In the genomic region with DNA sequence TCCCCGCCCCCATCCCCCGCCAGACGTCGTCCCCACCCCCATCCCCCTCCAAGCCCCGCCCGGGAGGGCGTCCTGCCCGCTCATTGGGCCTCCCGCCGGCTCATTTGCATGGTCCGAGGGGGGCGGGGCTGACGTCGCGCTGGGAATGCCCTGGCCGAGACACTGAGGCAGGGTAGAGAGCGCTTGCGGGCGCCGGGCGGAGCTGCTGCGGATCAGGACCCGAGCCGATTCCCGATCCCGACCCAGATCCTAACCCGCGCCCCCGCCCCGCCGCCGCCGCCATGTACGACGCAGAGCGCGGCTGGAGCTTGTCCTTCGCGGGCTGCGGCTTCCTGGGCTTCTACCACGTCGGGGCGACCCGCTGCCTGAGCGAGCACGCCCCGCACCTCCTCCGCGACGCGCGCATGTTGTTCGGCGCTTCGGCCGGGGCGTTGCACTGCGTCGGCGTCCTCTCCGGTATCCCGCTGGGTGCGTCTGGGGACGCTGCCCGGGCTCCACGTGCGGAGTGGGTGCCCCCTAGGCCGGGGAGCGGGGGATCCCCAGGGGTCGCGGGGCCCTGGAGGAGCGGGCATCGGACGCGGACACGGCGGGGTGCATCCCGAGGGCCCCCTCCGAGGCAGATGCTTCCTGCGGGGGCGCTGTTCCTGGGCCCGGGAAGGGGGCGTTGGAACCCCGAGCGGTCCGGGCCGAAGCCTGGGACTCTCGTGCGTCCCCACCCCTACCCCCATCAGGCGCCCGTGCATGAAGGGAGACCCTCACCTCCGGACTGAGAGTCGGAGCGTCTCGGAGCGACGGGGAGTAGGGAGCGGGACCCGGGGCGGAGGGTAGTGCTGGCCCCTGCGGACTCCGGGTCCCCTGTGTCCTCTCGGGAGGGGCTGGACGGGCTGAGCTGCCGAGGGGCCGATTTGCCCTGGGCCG, we compare ENCODE assay signal across 1 cellular context.
A peak's percentile ranks its signal among the peaks of the same experiment; 100 is the strongest.
TF ChIP-seq lines count a peak whose summit lies in the region.

Gene PNPLA3 (plus strand): TSS at position 175 of the 918 bp plus-strand sequence. CDS start 107 bp downstream, at position 282.

TF ChIP-seq in WTC11, 78 proteins besides CTCF, POLR2A, EP300 and RAD21 (continued from another document and continues in another):
- TF ChIP-seq MYBL2 (CRISPR knock-in tag; IDR thresholded peaks at IDR 0.05), result peak; percentile 77; the same call in 1 of the 2 replicates
- no peak for TF ChIP-seq ZMAT4 (CRISPR knock-in tag; IDR thresholded peaks at IDR 0.05)
- peak; percentile 59 for TF ChIP-seq ZNF423 (CRISPR knock-in tag; IDR thresholded peaks at IDR 0.05)
- TF ChIP-seq SOX15 (CRISPR knock-in tag; IDR thresholded peaks at IDR 0.05), result no peak
- TF ChIP-seq, protein P1, sequence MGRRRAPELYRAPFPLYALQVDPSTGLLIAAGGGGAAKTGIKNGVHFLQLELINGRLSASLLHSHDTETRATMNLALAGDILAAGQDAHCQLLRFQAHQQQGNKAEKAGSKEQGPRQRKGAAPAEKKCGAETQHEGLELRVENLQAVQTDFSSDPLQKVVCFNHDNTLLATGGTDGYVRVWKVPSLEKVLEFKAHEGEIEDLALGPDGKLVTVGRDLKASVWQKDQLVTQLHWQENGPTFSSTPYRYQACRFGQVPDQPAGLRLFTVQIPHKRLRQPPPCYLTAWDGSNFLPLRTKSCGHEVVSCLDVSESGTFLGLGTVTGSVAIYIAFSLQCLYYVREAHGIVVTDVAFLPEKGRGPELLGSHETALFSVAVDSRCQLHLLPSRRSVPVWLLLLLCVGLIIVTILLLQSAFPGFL (CRISPR knock-in tag; IDR thresholded peaks at IDR 0.05; ENCODE audit: borderline replicate concordance), result 0 out of 2 replicates have a peak, but pooled peaks have one; percentile 55
- TF ChIP-seq ZBTB21 (CRISPR knock-in tag; IDR thresholded peaks at IDR 0.05; ENCODE audit: borderline replicate concordance), result peak; percentile 87
- no peak for TF ChIP-seq ZNF396 (CRISPR knock-in tag; IDR thresholded peaks at IDR 0.05; ENCODE audit: borderline replicate concordance)
- TF ChIP-seq ELF4 (CRISPR knock-in tag; IDR thresholded peaks at IDR 0.05; ENCODE audit: low read depth), result no peak
- TF ChIP-seq, protein P2, sequence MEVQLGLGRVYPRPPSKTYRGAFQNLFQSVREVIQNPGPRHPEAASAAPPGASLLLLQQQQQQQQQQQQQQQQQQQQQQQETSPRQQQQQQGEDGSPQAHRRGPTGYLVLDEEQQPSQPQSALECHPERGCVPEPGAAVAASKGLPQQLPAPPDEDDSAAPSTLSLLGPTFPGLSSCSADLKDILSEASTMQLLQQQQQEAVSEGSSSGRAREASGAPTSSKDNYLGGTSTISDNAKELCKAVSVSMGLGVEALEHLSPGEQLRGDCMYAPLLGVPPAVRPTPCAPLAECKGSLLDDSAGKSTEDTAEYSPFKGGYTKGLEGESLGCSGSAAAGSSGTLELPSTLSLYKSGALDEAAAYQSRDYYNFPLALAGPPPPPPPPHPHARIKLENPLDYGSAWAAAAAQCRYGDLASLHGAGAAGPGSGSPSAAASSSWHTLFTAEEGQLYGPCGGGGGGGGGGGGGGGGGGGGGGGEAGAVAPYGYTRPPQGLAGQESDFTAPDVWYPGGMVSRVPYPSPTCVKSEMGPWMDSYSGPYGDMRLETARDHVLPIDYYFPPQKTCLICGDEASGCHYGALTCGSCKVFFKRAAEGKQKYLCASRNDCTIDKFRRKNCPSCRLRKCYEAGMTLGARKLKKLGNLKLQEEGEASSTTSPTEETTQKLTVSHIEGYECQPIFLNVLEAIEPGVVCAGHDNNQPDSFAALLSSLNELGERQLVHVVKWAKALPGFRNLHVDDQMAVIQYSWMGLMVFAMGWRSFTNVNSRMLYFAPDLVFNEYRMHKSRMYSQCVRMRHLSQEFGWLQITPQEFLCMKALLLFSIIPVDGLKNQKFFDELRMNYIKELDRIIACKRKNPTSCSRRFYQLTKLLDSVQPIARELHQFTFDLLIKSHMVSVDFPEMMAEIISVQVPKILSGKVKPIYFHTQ (CRISPR knock-in tag; IDR thresholded peaks at IDR 0.05), result no peak
- TF ChIP-seq, protein P3, sequence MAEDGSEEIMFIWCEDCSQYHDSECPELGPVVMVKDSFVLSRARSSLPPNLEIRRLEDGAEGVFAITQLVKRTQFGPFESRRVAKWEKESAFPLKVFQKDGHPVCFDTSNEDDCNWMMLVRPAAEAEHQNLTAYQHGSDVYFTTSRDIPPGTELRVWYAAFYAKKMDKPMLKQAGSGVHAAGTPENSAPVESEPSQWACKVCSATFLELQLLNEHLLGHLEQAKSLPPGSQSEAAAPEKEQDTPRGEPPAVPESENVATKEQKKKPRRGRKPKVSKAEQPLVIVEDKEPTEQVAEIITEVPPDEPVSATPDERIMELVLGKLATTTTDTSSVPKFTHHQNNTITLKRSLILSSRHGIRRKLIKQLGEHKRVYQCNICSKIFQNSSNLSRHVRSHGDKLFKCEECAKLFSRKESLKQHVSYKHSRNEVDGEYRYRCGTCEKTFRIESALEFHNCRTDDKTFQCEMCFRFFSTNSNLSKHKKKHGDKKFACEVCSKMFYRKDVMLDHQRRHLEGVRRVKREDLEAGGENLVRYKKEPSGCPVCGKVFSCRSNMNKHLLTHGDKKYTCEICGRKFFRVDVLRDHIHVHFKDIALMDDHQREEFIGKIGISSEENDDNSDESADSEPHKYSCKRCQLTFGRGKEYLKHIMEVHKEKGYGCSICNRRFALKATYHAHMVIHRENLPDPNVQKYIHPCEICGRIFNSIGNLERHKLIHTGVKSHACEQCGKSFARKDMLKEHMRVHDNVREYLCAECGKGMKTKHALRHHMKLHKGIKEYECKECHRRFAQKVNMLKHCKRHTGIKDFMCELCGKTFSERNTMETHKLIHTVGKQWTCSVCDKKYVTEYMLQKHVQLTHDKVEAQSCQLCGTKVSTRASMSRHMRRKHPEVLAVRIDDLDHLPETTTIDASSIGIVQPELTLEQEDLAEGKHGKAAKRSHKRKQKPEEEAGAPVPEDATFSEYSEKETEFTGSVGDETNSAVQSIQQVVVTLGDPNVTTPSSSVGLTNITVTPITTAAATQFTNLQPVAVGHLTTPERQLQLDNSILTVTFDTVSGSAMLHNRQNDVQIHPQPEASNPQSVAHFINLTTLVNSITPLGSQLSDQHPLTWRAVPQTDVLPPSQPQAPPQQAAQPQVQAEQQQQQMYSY (CRISPR knock-in tag; IDR thresholded peaks at IDR 0.05), result peak; percentile 40; the same call in 1 of the 2 replicates
- no peak for TF ChIP-seq EMX1 (CRISPR knock-in tag; IDR thresholded peaks at IDR 0.05)
- TF ChIP-seq CREB1 (CRISPR knock-in tag; IDR thresholded peaks at IDR 0.05), result peak; percentile 53; the same call in 1 of the 2 replicates
- no peak for TF ChIP-seq HMGA2 (CRISPR knock-in tag; IDR thresholded peaks at IDR 0.05)
- TF ChIP-seq RELA (CRISPR knock-in tag; IDR thresholded peaks at IDR 0.05; ENCODE audit: borderline replicate concordance), result peak; percentile 88; the same call in 1 of the 2 replicates
- TF ChIP-seq NFATC4 (CRISPR knock-in tag; IDR thresholded peaks at IDR 0.05), result no peak
- TF ChIP-seq FOXK1 (CRISPR knock-in tag; IDR thresholded peaks at IDR 0.05), result peak; percentile 91
- TF ChIP-seq ATF1 (CRISPR knock-in tag; IDR thresholded peaks at IDR 0.05), result no peak
- no peak for TF ChIP-seq AFF4 (CRISPR knock-in tag; IDR thresholded peaks at IDR 0.05; ENCODE audit: borderline replicate concordance)
- no peak for TF ChIP-seq SMAD4 (CRISPR knock-in tag; IDR thresholded peaks at IDR 0.05)
- TF ChIP-seq MLX (CRISPR knock-in tag; IDR thresholded peaks at IDR 0.05), result no peak
- TF ChIP-seq FOXP4 (CRISPR knock-in tag; IDR thresholded peaks at IDR 0.05), result peak; percentile 65; the same call in 1 of the 2 replicates
- TF ChIP-seq ZNF263 (CRISPR knock-in tag; IDR thresholded peaks at IDR 0.05; ENCODE audit: low read depth), result no peak
- TF ChIP-seq ERG (CRISPR knock-in tag; IDR thresholded peaks at IDR 0.05), result no peak
- TF ChIP-seq IRF2 (CRISPR knock-in tag; IDR thresholded peaks at IDR 0.05; ENCODE audit: borderline replicate concordance, low read depth), result no peak
- 0 out of 2 replicates have a peak, but pooled peaks have one; percentile 18 for TF ChIP-seq ZNF416 (CRISPR knock-in tag; IDR thresholded peaks at IDR 0.05)
- TF ChIP-seq SP1 (CRISPR knock-in tag; conservative IDR thresholded peaks at IDR 0.05), result peak; percentile 63
- TF ChIP-seq HMGXB4 (CRISPR knock-in tag; IDR thresholded peaks at IDR 0.05), result peak; percentile 71; the same call in 1 of the 2 replicates
- no peak for TF ChIP-seq PRRX2 (CRISPR knock-in tag; IDR thresholded peaks at IDR 0.05)
- peak; percentile 73 for TF ChIP-seq ESRRA (CRISPR knock-in tag; IDR thresholded peaks at IDR 0.05; ENCODE audit: borderline replicate concordance)
- TF ChIP-seq, protein P4, sequence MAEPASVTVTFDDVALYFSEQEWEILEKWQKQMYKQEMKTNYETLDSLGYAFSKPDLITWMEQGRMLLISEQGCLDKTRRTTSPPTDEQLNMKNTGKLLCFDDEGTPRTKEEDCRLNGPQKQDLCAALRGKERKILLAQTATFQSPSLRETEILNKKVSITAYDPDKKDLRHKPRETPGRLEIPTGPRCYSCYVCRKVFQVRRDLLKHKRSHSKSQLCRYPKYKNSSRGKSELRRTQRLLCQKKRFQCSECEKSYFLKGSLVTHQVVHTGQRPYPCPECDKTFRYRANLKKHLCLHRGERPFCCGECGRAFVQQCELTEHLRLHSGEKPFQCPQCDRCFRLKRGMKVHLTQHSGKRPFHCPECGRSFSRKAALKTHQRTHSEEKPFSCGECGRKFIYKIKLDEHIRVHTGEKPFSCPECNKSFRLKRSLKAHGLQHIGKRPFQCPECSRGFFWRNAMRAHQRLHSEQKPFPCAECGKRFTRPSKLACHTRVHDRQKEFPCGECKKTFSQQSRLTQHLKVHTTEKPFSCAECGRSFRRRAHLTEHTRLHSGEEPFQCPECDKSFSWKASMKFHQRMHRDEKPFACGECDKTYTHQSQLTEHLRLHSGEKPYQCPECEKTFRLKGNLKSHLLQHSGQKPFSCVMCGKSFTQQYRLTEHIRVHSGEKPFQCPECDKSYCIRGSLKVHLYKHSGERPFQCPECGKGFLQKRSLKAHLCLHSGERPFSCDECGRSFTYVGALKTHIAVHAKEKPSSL (CRISPR knock-in tag; conservative IDR thresholded peaks at IDR 0.05), result no peak
